ENCODE assay signal across 9 cellular contexts in the genomic region with DNA sequence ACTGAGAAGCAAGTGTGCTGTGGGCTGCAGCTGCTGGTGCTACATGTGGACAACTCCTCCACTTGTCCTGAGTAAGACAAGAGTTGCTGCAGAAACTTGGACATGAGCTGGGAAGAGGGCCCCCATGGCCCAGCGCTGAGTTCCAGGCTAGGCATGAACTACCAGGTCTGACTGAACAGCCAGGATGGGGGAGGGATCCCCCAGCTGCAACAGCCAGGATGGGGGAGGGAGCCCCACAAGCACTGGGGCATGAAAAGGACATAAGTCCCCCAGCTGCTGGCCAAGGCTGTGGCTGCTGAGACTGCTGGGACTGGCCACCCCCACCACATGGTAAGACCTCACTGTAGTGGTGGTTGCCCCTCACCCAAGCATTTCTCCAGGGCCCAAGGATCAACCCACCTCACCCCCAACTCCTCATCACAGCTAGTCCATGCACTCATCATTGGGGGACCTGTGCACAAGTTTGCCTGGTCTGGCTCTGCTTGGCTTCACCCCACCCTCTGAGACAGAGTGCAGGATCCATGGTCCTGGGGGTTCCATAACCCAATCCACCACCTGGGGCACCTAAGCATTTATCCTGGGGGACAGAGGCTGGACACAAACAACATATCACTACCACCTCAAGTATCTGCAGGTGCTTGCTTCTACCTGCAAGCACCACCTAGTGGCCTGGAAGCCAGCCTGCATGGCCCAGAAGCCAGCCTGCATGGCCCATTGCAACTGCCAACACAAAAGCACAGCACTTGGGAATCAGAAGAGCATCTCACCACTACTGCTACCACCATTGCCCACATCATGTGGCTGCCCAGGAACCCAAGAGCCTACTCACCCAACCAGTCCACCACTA.
DNase-seq lines count a peak whose midpoint lies in the region; FAIRE-seq and TF ChIP-seq lines count a peak whose summit lies in the region.
"Had no signal": no experiment of that assay in that cellular context is flagged by ENCODE, and none has a peak within 500 bp of the region (broad histone marks: within the 10 kb centered on the region; RNA-seq: fewer than 3 reads in every experiment).

No MANE protein-coding gene starts in this region.

- H3K27ac Mint-ChIP-seq in chondrocyte (ENCODE audit: unreplicated experiment) (no peak overlapping the region), mesothelial cell of epicardium (no peak overlapping the region)

- H3K4me1 ChIP-seq in prostate gland (replicated peaks) = no peaks in the 10 kb centered on the region

- TF ChIP-seq POLR2A in H54 (IDR thresholded peaks at IDR 0.05; ENCODE audit: low read depth, low read length) (no peak), prostate gland (IDR thresholded peaks at IDR 0.05) (no peak)

- intact Hi-C loops in prostate gland (cut with DNase I) = no loop called here

- TF ChIP-seq CTCF in chondrocyte (IDR thresholded peaks at IDR 0.05) (peak; percentile 41), prostate gland (IDR thresholded peaks at IDR 0.05) (peak in 3 of 4 experiments; percentile 25 to 43 (median 26)), mesothelial cell of epicardium (IDR thresholded peaks at IDR 0.05; ENCODE audit: unreplicated experiment) (no peak)

- H3K4me3 Mint-ChIP-seq in chondrocyte (ENCODE audit: unreplicated experiment) = no peak overlapping the region
- no peak overlapping the region for H3K4me3 Mint-ChIP-seq in mesothelial cell of epicardium

- no peaks in the 10 kb centered on the region for H3K4me1 Mint-ChIP-seq in chondrocyte (ENCODE audit: low read depth)
- peaks cover 28% of the 10 kb centered on the region for H3K4me1 Mint-ChIP-seq in mesothelial cell of epicardium

- peaks cover 18% of the 10 kb centered on the region for H3K9me3 Mint-ChIP-seq in chondrocyte (ENCODE audit: low read depth)
- peaks cover 40% of the 10 kb centered on the region for H3K9me3 Mint-ChIP-seq in mesothelial cell of epicardium

- H3K36me3 ChIP-seq in prostate gland = no peaks in the 10 kb centered on the region

- H3K36me3 Mint-ChIP-seq in chondrocyte (ENCODE audit: low read depth) = peaks cover 7% of the 10 kb centered on the region
- peaks cover 6% of the 10 kb centered on the region for H3K36me3 Mint-ChIP-seq in mesothelial cell of epicardium

- H3K4me3 ChIP-seq in prostate gland = no peak overlapping the region

- DNase-seq in DMS 273 (lab: John Stamatoyannopoulos, UW; ENCODE audit: unreplicated experiment) (peak; percentile 17), DMS 273 treated with DMSO at 0.1 percent for 48 hours (lab: John Stamatoyannopoulos, UW) (no peak), H54 (ENCODE audit: insufficient read length, low spot score) (peak; percentile 9), NCI-H748 treated with DMSO at 0.1 percent for 48 hours (lab: John Stamatoyannopoulos, UW) (peak; percentile 4), chondrocyte (ENCODE audit: low spot score) (no peak), prostate gland (ENCODE audit: low spot score) (no peak), mesothelial cell of epicardium (ENCODE audit: low spot score in 2 of 2, unreplicated experiment in 2 of 2) (no peak), occipital lobe (lab: John Stamatoyannopoulos, UW) (no peak)

- H3K27me3 Mint-ChIP-seq in chondrocyte (ENCODE audit: low read depth) (peaks cover 4% of the 10 kb centered on the region), mesothelial cell of epicardium (ENCODE audit: low read depth) (no peaks in the 10 kb centered on the region)

- no peaks in the 10 kb centered on the region for H3K27me3 ChIP-seq in prostate gland (replicated peaks; ENCODE audit: insufficient read depth)

- H3K9me3 ChIP-seq in prostate gland = no peaks in the 10 kb centered on the region

- FAIRE-seq in H54 (lab: Jason Lieb, UNC) = no peak
- FAIRE-seq: A204.1 had no signal

- H3K27ac ChIP-seq in prostate gland = no peak overlapping the region

- 92% methylated on average over 1 of the region's 1 CpG for WGBS in prostate gland

Comparison
In these comparisons a context has a peak if more than half of its experiments do, and no peak if none do; other contexts are left out.
1. DNase-seq: peak in DMS 273 (single experiment), H54 (single experiment) and NCI-H748 treated with DMSO at 0.1 percent for 48 hours (single experiment); none in DMS 273 treated with DMSO at 0.1 percent for 48 hours (single experiment), chondrocyte (single experiment), prostate gland (single experiment), mesothelial cell of epicardium (0 of 2) and occipital lobe (single experiment).